19 cellular contexts compared by ENCODE assay signal in the genomic region with DNA sequence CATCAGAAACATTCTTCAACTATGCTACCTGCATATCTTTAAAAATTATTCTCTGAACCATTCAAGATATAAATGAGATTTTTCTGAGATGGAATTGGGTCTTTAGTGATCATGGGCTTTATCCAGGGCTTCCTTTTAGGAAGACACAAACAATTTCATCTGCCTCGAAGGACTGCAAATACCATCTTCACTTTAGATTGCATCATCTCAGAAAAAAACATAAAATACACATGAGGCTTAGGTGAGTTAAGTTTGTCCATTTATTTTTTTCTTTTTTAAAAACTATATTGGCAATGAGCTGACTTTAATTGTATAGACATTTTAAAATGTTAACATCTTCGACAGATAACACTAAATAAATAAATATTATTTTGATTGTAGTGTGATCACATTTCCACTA.
"Had no signal": no experiment of that assay in that cellular context is flagged by ENCODE, and none has a peak within 500 bp of the region (broad histone marks: within the 10 kb centered on the region; RNA-seq: fewer than 3 reads in every experiment).

No MANE protein-coding gene starts in this region.

- H3K27ac ChIP-seq: RWPE1 had no signal

- DNase-seq: Karpas-422, KG1, MM.1S, NCI-H1092 treated with DMSO at 0.1 percent for 48 hours, NCI-H1436 treated with DMSO at 0.1 percent for 48 hours, NCI-H1694, NCI-H187 treated with DMSO at 0.1 percent for 48 hours, NCI-H2029 treated with DMSO at 0.1 percent for 48 hours, NCI-H2227 treated with DMSO at 0.1 percent for 48 hours, NCI-H524, NCI-H526 treated with DMSO at 0.1 percent for 48 hours, NCI-H748 treated with DMSO at 0.1 percent for 48 hours, PC-3, SHP77, SK-N-SH, SW 1271, T-cell had no signal

- H3K9ac ChIP-seq: SK-N-SH had no signal

- H3K4me2 ChIP-seq: SK-N-SH had no signal

- ATAC-seq: Panc1, PC-3, T-cell had no signal

- H3K9me3 ChIP-seq: SK-N-SH had no signal
